Comparison of ENCODE assay signal across 22 cellular contexts in genomic region chr1:203986887-203987461, GRCh38.
DNase-seq lines count a peak whose midpoint lies in the region; ATAC-seq and TF ChIP-seq lines count a peak whose summit lies in the region.
"Had no signal": no experiment of that assay in that cellular context is flagged by ENCODE, and none has a peak within 500 bp of the region (broad histone marks: within the 10 kb centered on the region; RNA-seq: fewer than 3 reads in every experiment).

No MANE protein-coding gene starts in this region.

- H3K4me3 Mint-ChIP-seq in activated CD8-positive, alpha-beta memory T cell treated with anti-CD3 and anti-CD28 coated beads, Interleukin-2, amount 10 ng/mL, durations not matched to agents 7 days and 5 days = no peak overlapping the region
- H3K4me3 Mint-ChIP-seq: CD8-positive, alpha-beta T cell had no signal

- 86% methylated on average over 5 of the region's 5 CpGs for WGBS in esophagus muscularis mucosa

- peaks cover 9% of the 10 kb centered on the region for H3K27me3 Mint-ChIP-seq in activated CD8-positive, alpha-beta memory T cell treated with anti-CD3 and anti-CD28 coated beads, Interleukin-2, amount 10 ng/mL, durations not matched to agents 7 days and 5 days

- no peaks in the 10 kb centered on the region for H3K79me2 ChIP-seq in parathyroid adenoma

- H3K36me3 Mint-ChIP-seq in activated CD8-positive, alpha-beta memory T cell treated with anti-CD3 and anti-CD28 coated beads, Interleukin-2, amount 10 ng/mL, durations not matched to agents 7 days and 5 days = no peaks in the 10 kb centered on the region
- H3K36me3 Mint-ChIP-seq: CD8-positive, alpha-beta T cell had no signal

- DNase-seq in left ventricle myocardium inferior (no peak), right atrium auricular region (ENCODE audit: low spot score) (no peak), esophagus muscularis mucosa (ENCODE audit: extremely low spot score) (peak; percentile 60), vagina (ENCODE audit: extremely low spot score in 2 of 2) (no peak), GM10266 (ENCODE audit: extremely low spot score) (no peak)
- no peak for DNase-seq in activated CD8-positive, alpha-beta memory T cell treated with anti-CD3 and anti-CD28 coated beads, Interleukin-2, amount 10 ng/mL, durations not matched to agents 7 days and 5 days
- DNase-seq: 8988T; AML-193; C1 segment of cervical spinal cord; CD8-positive, alpha-beta T cell; DMS153; GOT3; IMR-90; NCI-H1105 treated with DMSO at 0.1 percent for 48 hours; NCI-H2081; NCI-H2171 treated with DMSO at 0.1 percent for 48 hours; NCI-H524 treated with DMSO at 0.1 percent for 48 hours; NCI-H82; SJCRH30 had no signal

- TF ChIP-seq POLR2A in esophagus muscularis mucosa (IDR thresholded peaks at IDR 0.05; ENCODE audit: low read depth) (no peak), vagina (IDR thresholded peaks at IDR 0.05) (no peak)

- H3K9me3 Mint-ChIP-seq in activated CD8-positive, alpha-beta memory T cell treated with anti-CD3 and anti-CD28 coated beads, Interleukin-2, amount 10 ng/mL, durations not matched to agents 7 days and 5 days (ENCODE audit: low read depth) = no peaks in the 10 kb centered on the region
- H3K9me3 Mint-ChIP-seq: CD8-positive, alpha-beta T cell had no signal

- intact Hi-C loops in left ventricle myocardium inferior (cut with micrococcal nuclease) = no loop called here
- intact Hi-C loops in esophagus muscularis mucosa (cut with DNase I) = no loop called here
- intact Hi-C loops in vagina (cut with DNase I) = no loop called here

- TF ChIP-seq CTCF in left ventricle myocardium inferior (IDR thresholded peaks at IDR 0.05; ENCODE audit: borderline replicate concordance) (no peak), right atrium auricular region (IDR thresholded peaks at IDR 0.05) (no peak), esophagus muscularis mucosa (IDR thresholded peaks at IDR 0.05) (no peak), parathyroid adenoma (IDR thresholded peaks at IDR 0.05) (no peak), vagina (IDR thresholded peaks at IDR 0.05) (no peak), GM10266 (IDR thresholded peaks at IDR 0.05; ENCODE audit: control insufficient read depth, insufficient read depth, low read depth, missing control alignments) (no peak)

- H2AFZ ChIP-seq in parathyroid adenoma = no peak overlapping the region

- no peak overlapping the region for H3K27ac Mint-ChIP-seq in activated CD8-positive, alpha-beta memory T cell treated with anti-CD3 and anti-CD28 coated beads, Interleukin-2, amount 10 ng/mL, durations not matched to agents 7 days and 5 days
- H3K27ac Mint-ChIP-seq: CD8-positive, alpha-beta T cell had no signal

- no peak overlapping the region for H3K4me3 ChIP-seq in left ventricle myocardium inferior
- no peak overlapping the region for H3K4me3 ChIP-seq in right atrium auricular region
- H3K4me3 ChIP-seq in esophagus muscularis mucosa = no peak overlapping the region
- H3K4me3 ChIP-seq in parathyroid adenoma (ENCODE audit: low read depth, low read length) = no peak overlapping the region
- H3K4me3 ChIP-seq in vagina = no peak overlapping the region
- H3K4me3 ChIP-seq: SJCRH30 had no signal

- H3K27ac ChIP-seq in left ventricle myocardium inferior (replicated peaks) = peak overlapping the region; percentile 43
- no peak overlapping the region for H3K27ac ChIP-seq in right atrium auricular region
- no peak overlapping the region for H3K27ac ChIP-seq in esophagus muscularis mucosa (replicated peaks in 1 of 4)
- H3K27ac ChIP-seq in parathyroid adenoma = peak overlapping the region; percentile 24
- H3K27ac ChIP-seq in vagina = peak overlapping the region; percentile 9
- H3K27ac ChIP-seq: KMS-11, SJCRH30 had no signal

- H3K4me1 Mint-ChIP-seq in activated CD8-positive, alpha-beta memory T cell treated with anti-CD3 and anti-CD28 coated beads, Interleukin-2, amount 10 ng/mL, durations not matched to agents 7 days and 5 days = no peaks in the 10 kb centered on the region

- no peaks in the 10 kb centered on the region for H3K4me1 ChIP-seq in left ventricle myocardium inferior
- no peaks in the 10 kb centered on the region for H3K4me1 ChIP-seq in right atrium auricular region
- H3K4me1 ChIP-seq in esophagus muscularis mucosa = no peaks in the 10 kb centered on the region
- peaks cover 4% of the 10 kb centered on the region for H3K4me1 ChIP-seq in parathyroid adenoma
- no peaks in the 10 kb centered on the region for H3K4me1 ChIP-seq in vagina

- ATAC-seq in activated CD8-positive, alpha-beta memory T cell treated with anti-CD3 and anti-CD28 coated beads, Interleukin-2, amount 10 ng/mL, durations not matched to agents 7 days and 5 days = no peak
- ATAC-seq: CD8-positive, alpha-beta T cell; Panc1 had no signal

- CTCF ChIA-PET in activated CD8-positive, alpha-beta memory T cell treated with anti-CD3 and anti-CD28 coated beads, Interleukin-2, amount 10 ng/mL, durations not matched to agents 7 days and 5 days (lab: Charles Lee) = no interaction called here

- no peaks in the 10 kb centered on the region for H3K36me3 ChIP-seq in left ventricle myocardium inferior
- no peaks in the 10 kb centered on the region for H3K36me3 ChIP-seq in right atrium auricular region
- H3K36me3 ChIP-seq in esophagus muscularis mucosa = no peaks in the 10 kb centered on the region
- H3K36me3 ChIP-seq in parathyroid adenoma (ENCODE audit: control insufficient read depth, insufficient read depth, low read length) = no peaks in the 10 kb centered on the region
- H3K36me3 ChIP-seq in vagina = no peaks in the 10 kb centered on the region
- H3K36me3 ChIP-seq: SJCRH30 had no signal

- H3K27me3 ChIP-seq in left ventricle myocardium inferior (ENCODE audit: low read depth) = no peaks in the 10 kb centered on the region
- H3K27me3 ChIP-seq in right atrium auricular region = no peaks in the 10 kb centered on the region
- H3K27me3 ChIP-seq in esophagus muscularis mucosa = no peaks in the 10 kb centered on the region
- no peaks in the 10 kb centered on the region for H3K27me3 ChIP-seq in parathyroid adenoma (ENCODE audit: control insufficient read depth, insufficient read depth, low read length)
- no peaks in the 10 kb centered on the region for H3K27me3 ChIP-seq in vagina

- TF ChIP-seq EP300 in esophagus muscularis mucosa (IDR thresholded peaks at IDR 0.05) = no peak

- H3K9me3 ChIP-seq in left ventricle myocardium inferior (replicated peaks) (no peaks in the 10 kb centered on the region), right atrium auricular region (no peaks in the 10 kb centered on the region), esophagus muscularis mucosa (no peaks in the 10 kb centered on the region), parathyroid adenoma (ENCODE audit: control insufficient read depth, low read length) (no peaks in the 10 kb centered on the region), vagina (no peaks in the 10 kb centered on the region)
- H3K9me3 ChIP-seq: SJCRH30 had no signal

- H3K9ac ChIP-seq in parathyroid adenoma = no peak overlapping the region
- H3K9ac ChIP-seq: KMS-11 had no signal

- H3K4me2 ChIP-seq in parathyroid adenoma (ENCODE audit: low read length) = no peak overlapping the region
- H3K4me2 ChIP-seq: KMS-11 had no signal

Comparison
In these comparisons a context has a peak if more than half of its experiments do, and no peak if none do; other contexts are left out.
1. H3K27ac ChIP-seq: peak in left ventricle myocardium inferior (single experiment), parathyroid adenoma (single experiment) and vagina (single experiment); none in right atrium auricular region (0 of 2) and esophagus muscularis mucosa (0 of 4).